14 cellular contexts compared by ENCODE assay signal in the genomic region with DNA sequence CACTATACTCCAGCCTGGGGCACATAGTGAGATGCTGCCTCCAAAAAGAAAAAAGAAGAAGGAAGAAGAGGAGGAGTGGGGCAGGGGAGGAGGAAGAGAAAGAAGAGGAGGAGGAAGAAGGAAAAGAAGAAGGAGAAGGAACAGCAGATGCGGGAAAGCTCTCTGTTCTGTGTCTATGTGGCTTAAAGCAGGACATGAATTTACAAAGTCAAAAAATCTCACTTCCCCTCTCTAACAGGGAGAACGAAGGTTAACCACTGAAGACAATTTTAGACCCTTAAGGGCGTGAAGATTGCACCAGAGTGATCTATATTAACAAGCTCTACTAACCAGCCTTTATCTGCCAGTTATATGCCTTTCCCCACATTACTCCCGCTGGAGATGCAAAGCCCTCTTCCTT.
DNase-seq lines count a peak whose midpoint lies in the region; ATAC-seq and TF ChIP-seq lines count a peak whose summit lies in the region.
"Had no signal": no experiment of that assay in that cellular context is flagged by ENCODE, and none has a peak within 500 bp of the region (broad histone marks: within the 10 kb centered on the region; RNA-seq: fewer than 3 reads in every experiment).

No MANE protein-coding gene starts in this region.

- peak; percentile 98 for DNase-seq in MV-4-11 (lab: John Stamatoyannopoulos, UW)
- no peak for DNase-seq in MCF 10A (ENCODE audit: unreplicated experiment)
- DNase-seq in nephron progenitor cell, result no peak
- no peak for DNase-seq in Karpas-422
- DNase-seq: activated CD4-positive, alpha-beta memory T cell treated with anti-CD3 and anti-CD28 coated beads, Interleukin-2, amount 10 ng/mL, durations not matched to agents 7 days and 5 days; DND-41; esophagus squamous epithelium; stimulated activated CD4-positive, alpha-beta T cell treated with anti-CD3 and anti-CD28 coated beads, Interleukin-4, amount 100 ng/mL, for 4 hours; T-helper 1 cell had no signal

- peaks cover 15% of the 10 kb centered on the region for H3K4me1 ChIP-seq in Karpas-422 (ENCODE audit: low read length)
- H3K4me1 ChIP-seq: esophagus squamous epithelium had no signal

- intact Hi-C loops in MCF 10A (cut with micrococcal nuclease), result no loop called here

- H3K27me3 Mint-ChIP-seq in MCF 10A (ENCODE audit: insufficient read depth, unreplicated experiment) (no peaks in the 10 kb centered on the region), nephron progenitor cell (ENCODE audit: low read depth, poor library complexity) (no peaks in the 10 kb centered on the region)
- peaks cover 17% of the 10 kb centered on the region for H3K27me3 Mint-ChIP-seq in stimulated activated memory B cell treated with anti-CD40 and anti-IgM and Interleukin-4, amounts not matched to agents 10 μg/mL and 1 μg/mL and 100 μg/mL, for 72 hours

- no TSS peak for BruUV-seq in MCF 10A (replicated peaks; lab: Mats Ljungman, UMichigan)

- TF ChIP-seq CTCF in MCF 10A (IDR thresholded peaks at IDR 0.05; ENCODE audit: unreplicated experiment), result no peak
- TF ChIP-seq CTCF in nephron progenitor cell (IDR thresholded peaks at IDR 0.05), result no peak

- no peaks in the 10 kb centered on the region for H3K79me2 ChIP-seq in Karpas-422 (ENCODE audit: low read length)

- CTCF ChIA-PET in MCF 10A (lab: Yijun Ruan, JAX), result no interaction called here

- ATAC-seq in GM18498 (IDR thresholded peaks at IDR 0.05; ENCODE audit: unreplicated experiment) (peak; percentile 87), GM19438 (IDR thresholded peaks at IDR 0.05; ENCODE audit: low read depth, unreplicated experiment) (peak; percentile 90), HG02938 (IDR thresholded peaks at IDR 0.05; ENCODE audit: unreplicated experiment) (peak; percentile 80)
- no peak for ATAC-seq in stimulated activated memory B cell treated with anti-CD40 and anti-IgM and Interleukin-4, amounts not matched to agents 10 μg/mL and 1 μg/mL and 100 μg/mL, for 72 hours

- H3K36me3 ChIP-seq in Karpas-422 (ENCODE audit: insufficient read depth, low read length), result no peaks in the 10 kb centered on the region
- H3K36me3 ChIP-seq: esophagus squamous epithelium had no signal

- no peaks in the 10 kb centered on the region for H3K9me3 ChIP-seq in Karpas-422 (ENCODE audit: low read length)
- H3K9me3 ChIP-seq: esophagus squamous epithelium had no signal

- H2AFZ ChIP-seq in Karpas-422 (ENCODE audit: low read length), result no peak overlapping the region

- H3K27ac ChIP-seq in Karpas-422 (ENCODE audit: low read length), result no peak overlapping the region
- H3K27ac ChIP-seq: esophagus squamous epithelium had no signal

- no peak overlapping the region for H3K4me2 ChIP-seq in Karpas-422 (ENCODE audit: low read depth, low read length, poor library complexity, severe bottlenecking)

- H3K9me2 ChIP-seq in Karpas-422 (replicated peaks; ENCODE audit: insufficient read depth, low read length), result no peaks in the 10 kb centered on the region

- H3K4me3 Mint-ChIP-seq in MCF 10A (ENCODE audit: unreplicated experiment) (no peak overlapping the region), nephron progenitor cell (no peak overlapping the region)
- H3K4me3 Mint-ChIP-seq in stimulated activated memory B cell treated with anti-CD40 and anti-IgM and Interleukin-4, amounts not matched to agents 10 μg/mL and 1 μg/mL and 100 μg/mL, for 72 hours, result no peak overlapping the region
- H3K4me3 Mint-ChIP-seq: activated CD4-positive, alpha-beta memory T cell treated with anti-CD3 and anti-CD28 coated beads, Interleukin-2, amount 10 ng/mL, durations not matched to agents 7 days and 5 days; activated naive CD8-positive, alpha-beta T cell had no signal

- H3K36me3 Mint-ChIP-seq in MCF 10A (ENCODE audit: insufficient read depth, unreplicated experiment) (no peaks in the 10 kb centered on the region), nephron progenitor cell (ENCODE audit: low read depth) (no peaks in the 10 kb centered on the region)
- no peaks in the 10 kb centered on the region for H3K36me3 Mint-ChIP-seq in stimulated activated memory B cell treated with anti-CD40 and anti-IgM and Interleukin-4, amounts not matched to agents 10 μg/mL and 1 μg/mL and 100 μg/mL, for 72 hours
- H3K36me3 Mint-ChIP-seq: activated naive CD8-positive, alpha-beta T cell had no signal

- POLR2A ChIA-PET in MCF 10A (lab: Yijun Ruan, JAX), result no interaction called here

- no peaks in the 10 kb centered on the region for H4K20me1 ChIP-seq in Karpas-422 (ENCODE audit: insufficient read depth, low read depth, low read length)

- H3K9me3 Mint-ChIP-seq in MCF 10A (ENCODE audit: unreplicated experiment) (no peaks in the 10 kb centered on the region), nephron progenitor cell (peaks cover 4% of the 10 kb centered on the region)
- no peaks in the 10 kb centered on the region for H3K9me3 Mint-ChIP-seq in stimulated activated memory B cell treated with anti-CD40 and anti-IgM and Interleukin-4, amounts not matched to agents 10 μg/mL and 1 μg/mL and 100 μg/mL, for 72 hours
- H3K9me3 Mint-ChIP-seq: activated CD4-positive, alpha-beta memory T cell treated with anti-CD3 and anti-CD28 coated beads, Interleukin-2, amount 10 ng/mL, durations not matched to agents 7 days and 5 days had no signal

- H3K27ac Mint-ChIP-seq in MCF 10A (ENCODE audit: low read depth, unreplicated experiment) (no peak overlapping the region), nephron progenitor cell (no peak overlapping the region)
- no peak overlapping the region for H3K27ac Mint-ChIP-seq in stimulated activated memory B cell treated with anti-CD40 and anti-IgM and Interleukin-4, amounts not matched to agents 10 μg/mL and 1 μg/mL and 100 μg/mL, for 72 hours
- H3K27ac Mint-ChIP-seq: activated CD4-positive, alpha-beta memory T cell treated with anti-CD3 and anti-CD28 coated beads, Interleukin-2, amount 10 ng/mL, durations not matched to agents 7 days and 5 days; activated naive CD8-positive, alpha-beta T cell had no signal

- no peaks in the 10 kb centered on the region for H3K4me1 Mint-ChIP-seq in MCF 10A (ENCODE audit: insufficient read depth, unreplicated experiment)
- peaks cover 26% of the 10 kb centered on the region for H3K4me1 Mint-ChIP-seq in nephron progenitor cell
- H3K4me1 Mint-ChIP-seq in stimulated activated memory B cell treated with anti-CD40 and anti-IgM and Interleukin-4, amounts not matched to agents 10 μg/mL and 1 μg/mL and 100 μg/mL, for 72 hours, result peaks cover 8% of the 10 kb centered on the region
- H3K4me1 Mint-ChIP-seq: activated CD4-positive, alpha-beta memory T cell treated with anti-CD3 and anti-CD28 coated beads, Interleukin-2, amount 10 ng/mL, durations not matched to agents 7 days and 5 days had no signal

- H3K27me3 ChIP-seq in Karpas-422 (ENCODE audit: low read length), result no peaks in the 10 kb centered on the region
- H3K27me3 ChIP-seq: esophagus squamous epithelium had no signal

- no peak overlapping the region for H3K9ac ChIP-seq in Karpas-422 (ENCODE audit: low read length)

- H3K4me3 ChIP-seq in Karpas-422 (ENCODE audit: low read length), result no peak overlapping the region
- H3K4me3 ChIP-seq: esophagus squamous epithelium had no signal
